In the genomic region with DNA sequence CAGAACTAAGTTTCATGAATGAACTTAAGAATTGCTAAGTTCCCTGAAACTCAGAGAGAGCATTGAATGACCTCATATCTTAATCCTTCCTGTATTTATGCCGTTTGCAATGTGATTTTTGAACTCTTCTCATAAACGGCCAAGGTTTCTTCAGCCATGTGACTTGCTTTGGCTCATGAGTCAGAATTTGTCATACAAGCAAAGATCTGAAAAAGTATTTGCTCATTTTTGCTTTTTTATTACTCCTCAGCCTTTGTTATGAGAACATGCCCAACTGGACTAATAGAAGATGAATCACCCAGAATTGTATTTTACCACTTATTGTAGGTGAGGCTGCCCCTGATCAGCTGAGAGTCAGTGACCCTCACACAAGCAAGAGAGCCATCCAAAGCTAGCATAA, we compare ENCODE assay signal across 26 cellular contexts.
DNase-seq lines count a peak whose midpoint lies in the region; ATAC-seq and TF ChIP-seq lines count a peak whose summit lies in the region.
"Had no signal": no experiment of that assay in that cellular context is flagged by ENCODE, and none has a peak within 500 bp of the region (broad histone marks: within the 10 kb centered on the region; RNA-seq: fewer than 3 reads in every experiment).

No MANE protein-coding gene starts in this region.

- peak; percentile 50 for ATAC-seq in activated T-helper 17 cell treated with anti-CD3 and anti-CD28 coated beads, Interleukin-2, amount 50 U/mL, for 72 hours (replicated peaks)
- no peak for ATAC-seq in lower lobe of right lung
- ATAC-seq: activated naive CD8-positive, alpha-beta T cell treated with anti-CD3 and anti-CD28 coated beads, Interleukin-2, amount 50 U/mL, for 24 hours had no signal

- H3K36me3 Mint-ChIP-seq in activated T-helper 17 cell treated with anti-CD3 and anti-CD28 coated beads, Interleukin-2, amount 50 U/mL, for 72 hours (ENCODE audit: low read depth): no peaks in the 10 kb centered on the region

- H4K20me1 ChIP-seq in smooth muscle cell (ENCODE audit: low read depth): no peaks in the 10 kb centered on the region

- no peaks in the 10 kb centered on the region for H3K9me3 ChIP-seq in smooth muscle cell (replicated peaks; ENCODE audit: low read depth)
- H3K9me3 ChIP-seq in lower lobe of right lung: no peaks in the 10 kb centered on the region
- H3K9me3 ChIP-seq: SK-N-SH, tibial artery had no signal

- H3K79me2 ChIP-seq in smooth muscle cell (ENCODE audit: low read depth): no peaks in the 10 kb centered on the region

- H3K27me3 Mint-ChIP-seq in activated T-helper 17 cell treated with anti-CD3 and anti-CD28 coated beads, Interleukin-2, amount 50 U/mL, for 72 hours: peaks cover 3% of the 10 kb centered on the region
- H3K27me3 Mint-ChIP-seq: dendritic cell treated with granulocyte-macrophage colony-stimulating factor and Interleukin-4, amounts not matched to agents 40 ng/mL and 50 ng/mL, for 4 days had no signal

- H3K4me3 Mint-ChIP-seq in activated T-helper 17 cell treated with anti-CD3 and anti-CD28 coated beads, Interleukin-2, amount 50 U/mL, for 72 hours: no peak overlapping the region
- H3K4me3 Mint-ChIP-seq: activated naive CD8-positive, alpha-beta T cell treated with anti-CD3 and anti-CD28 coated beads, Interleukin-2, amount 50 U/mL, for 24 hours; dendritic cell treated with granulocyte-macrophage colony-stimulating factor and Interleukin-4, amounts not matched to agents 40 ng/mL and 50 ng/mL, for 4 days had no signal

- peaks cover 4% of the 10 kb centered on the region for H3K9me3 Mint-ChIP-seq in activated T-helper 17 cell treated with anti-CD3 and anti-CD28 coated beads, Interleukin-2, amount 50 U/mL, for 72 hours
- H3K9me3 Mint-ChIP-seq: activated naive CD8-positive, alpha-beta T cell treated with anti-CD3 and anti-CD28 coated beads, Interleukin-2, amount 50 U/mL, for 24 hours had no signal

- TF ChIP-seq CTCF in fibroblast of the aortic adventitia (IDR thresholded peaks at IDR 0.05; ENCODE audit: insufficient read depth, low read length) (no peak), smooth muscle cell (IDR thresholded peaks at IDR 0.05; ENCODE audit: borderline replicate concordance, insufficient read depth, poor library complexity, severe bottlenecking) (no peak), lower lobe of right lung (IDR thresholded peaks at IDR 0.05) (no peak)

- H3K4me1 Mint-ChIP-seq in activated T-helper 17 cell treated with anti-CD3 and anti-CD28 coated beads, Interleukin-2, amount 50 U/mL, for 72 hours: peaks cover 6% of the 10 kb centered on the region
- H3K4me1 Mint-ChIP-seq: activated naive CD8-positive, alpha-beta T cell treated with anti-CD3 and anti-CD28 coated beads, Interleukin-2, amount 50 U/mL, for 24 hours had no signal

- no peaks in the 10 kb centered on the region for H3K4me1 ChIP-seq in smooth muscle cell (ENCODE audit: low read depth)
- H3K4me1 ChIP-seq in lower lobe of right lung: no peaks in the 10 kb centered on the region
- H3K4me1 ChIP-seq: tibial artery had no signal

- no peak overlapping the region for H3K4me3 ChIP-seq in fibroblast of the aortic adventitia (ENCODE audit: low read depth, low read length)
- H3K4me3 ChIP-seq in smooth muscle cell: no peak overlapping the region
- H3K4me3 ChIP-seq in lower lobe of right lung: no peak overlapping the region
- H3K4me3 ChIP-seq: cardiac muscle cell, lung, tibial artery had no signal

- H3K27me3 ChIP-seq in smooth muscle cell (ENCODE audit: low read depth) (no peaks in the 10 kb centered on the region), lower lobe of right lung (ENCODE audit: low read depth) (peaks cover 4% of the 10 kb centered on the region)
- H3K27me3 ChIP-seq: cardiac muscle cell, tibial artery had no signal

- no peaks in the 10 kb centered on the region for H3K36me3 ChIP-seq in smooth muscle cell (ENCODE audit: low read depth)
- no peaks in the 10 kb centered on the region for H3K36me3 ChIP-seq in lower lobe of right lung
- H3K36me3 ChIP-seq: cardiac muscle cell, tibial artery had no signal

- intact Hi-C loops in lower lobe of right lung (cut with DNase I): no loop called here

- H2AFZ ChIP-seq in smooth muscle cell (ENCODE audit: low read depth): no peak overlapping the region

- H3K27ac Mint-ChIP-seq in activated T-helper 17 cell treated with anti-CD3 and anti-CD28 coated beads, Interleukin-2, amount 50 U/mL, for 72 hours: no peak overlapping the region
- H3K27ac Mint-ChIP-seq: activated naive CD8-positive, alpha-beta T cell treated with anti-CD3 and anti-CD28 coated beads, Interleukin-2, amount 50 U/mL, for 24 hours; dendritic cell treated with granulocyte-macrophage colony-stimulating factor and Interleukin-4, amounts not matched to agents 40 ng/mL and 50 ng/mL, for 4 days had no signal

- H3K9ac ChIP-seq in smooth muscle cell (ENCODE audit: low read depth): no peak overlapping the region
- H3K9ac ChIP-seq: SK-N-SH had no signal

- WGBS in smooth muscle cell (ENCODE audit: low lambda C conversion rate): 37% methylated on average over 2 of the region's 2 CpGs

- DNase-seq in HPDE6-E6E7 (ENCODE audit: extremely low spot score): peak; percentile 12
- peak; percentile 0 for DNase-seq in fibroblast of the aortic adventitia (ENCODE audit: low read depth)
- no peak for DNase-seq in smooth muscle cell (lab: John Stamatoyannopoulos, UW; ENCODE audit: unreplicated experiment)
- DNase-seq in pons (ENCODE audit: low spot score): no peak
- no peak for DNase-seq in NCI-H345 (lab: John Stamatoyannopoulos, UW)
- DNase-seq in anterior cingulate cortex (lab: John Stamatoyannopoulos, UW): no peak
- no peak for DNase-seq in lower lobe of right lung
- DNase-seq: activated CD4-positive, alpha-beta T cell treated with anti-CD3 and anti-CD28 coated beads, Interleukin-2, amount 50 U/mL, for 4 hours; activated CD8-positive, alpha-beta memory T cell treated with anti-CD3 and anti-CD28 coated beads, Interleukin-2, amount 50 U/mL, for 4 hours; activated effector memory CD4-positive, alpha-beta T cell treated with anti-CD3 and anti-CD28 coated beads, Interleukin-2, amount 50 U/mL, for 16 hours; activated naive CD8-positive, alpha-beta T cell treated with anti-CD3 and anti-CD28 coated beads, Interleukin-2, amount 50 U/mL, for 24 hours; AML-193; COR-L47; hypothalamus; MM.1S; NCI-H1436; NCI-H2107; SK-N-SH; small intestine; stimulated activated CD4-positive, alpha-beta T cell treated with anti-CD3 and anti-CD28 coated beads, Interleukin-2, amount 100 ng/mL, for 48 hours; stimulated activated naive CD4-positive, alpha-beta T cell; tibial artery had no signal

- H3K27ac ChIP-seq in smooth muscle cell (ENCODE audit: low read depth): peak overlapping the region; percentile 63
- H3K27ac ChIP-seq in lower lobe of right lung: no peak overlapping the region
- H3K27ac ChIP-seq: cardiac muscle cell, tibial artery had no signal

- peak overlapping the region; percentile 26 for H3K4me2 ChIP-seq in smooth muscle cell
- H3K4me2 ChIP-seq: SK-N-SH had no signal

- no peaks in the 10 kb centered on the region for H3F3A ChIP-seq in smooth muscle cell (ENCODE audit: low read depth)

Comparison
In these comparisons a context has a peak if more than half of its experiments do, and no peak if none do; other contexts are left out.
1. DNase-seq: peak in HPDE6-E6E7 (single experiment) and fibroblast of the aortic adventitia (single experiment); none in smooth muscle cell (single experiment), pons (single experiment), NCI-H345 (single experiment), anterior cingulate cortex (0 of 58) and lower lobe of right lung (single experiment).